ENCODE assay signal across 14 cellular contexts in the genomic region with DNA sequence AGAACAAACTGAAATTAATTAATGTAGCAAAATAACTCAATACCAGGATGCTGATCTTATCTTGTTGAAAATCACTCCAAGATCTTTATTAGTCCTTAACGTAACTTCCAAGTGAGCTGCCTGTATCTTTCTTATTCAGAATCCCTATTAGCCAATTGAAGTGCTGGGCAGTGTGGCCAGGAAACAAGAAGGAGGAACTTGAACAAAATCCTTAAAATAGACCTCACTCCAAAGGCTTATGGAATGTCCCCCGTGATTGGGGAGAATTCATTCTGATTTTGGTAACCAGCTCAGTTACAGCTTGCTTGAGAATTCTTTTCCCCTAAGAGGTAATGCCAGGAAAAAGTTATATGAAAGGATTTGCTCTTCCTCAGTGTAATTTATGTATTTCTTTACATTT.
A peak's percentile ranks its signal among the peaks of the same experiment; 100 is the strongest.
DNase-seq lines count a peak whose midpoint lies in the region; ATAC-seq and TF ChIP-seq lines count a peak whose summit lies in the region.
"Had no signal": no experiment of that assay in that cellular context is flagged by ENCODE, and none has a peak within 500 bp of the region (broad histone marks: within the 10 kb centered on the region; RNA-seq: fewer than 3 reads in every experiment).

No MANE protein-coding gene starts in this region.

- WGBS in aorta, 2 donors: 4 to 8% methylated on average over 2 of the region's 2 CpGs

- intact Hi-C loops in left ventricle myocardium superior (cut with micrococcal nuclease) (no loop called here), left cardiac atrium (cut with DNase I) (no loop called here), aorta (cut with DNase I) (loop anchor here in 1 of 2 donors (5.0 kb wide), 1 partner anchor 42 kb away; no protein-coding TSS in a partner anchor), lower lobe of right lung (cut with DNase I) (no loop called here)

- peak overlapping the region; percentile 60 to 79 for H3K27ac ChIP-seq in coronary artery
- H3K27ac ChIP-seq in aorta (ENCODE audit: low read depth in 1 of 2, low read length in 2 of 2): peak overlapping the region; percentile 92 to 93
- H3K27ac ChIP-seq in lower lobe of right lung: no peak overlapping the region
- H3K27ac ChIP-seq: GM23248 had no signal

- peaks cover 6% of the 10 kb centered on the region for H3K4me1 Mint-ChIP-seq in neural crest cell

- no peaks in the 10 kb centered on the region for H3K27me3 ChIP-seq in aorta (ENCODE audit: control insufficient read depth in 1 of 2, insufficient read depth in 2 of 2, low read length in 1 of 2)
- H3K27me3 ChIP-seq in lower lobe of right lung (ENCODE audit: low read depth): no peaks in the 10 kb centered on the region

- TF ChIP-seq CTCF in coronary artery (IDR thresholded peaks at IDR 0.05) (no peak), neural crest cell (conservative IDR thresholded peaks at IDR 0.05) (no peak), lower lobe of right lung (IDR thresholded peaks at IDR 0.05) (no peak)

- no peak overlapping the region for H3K4me3 Mint-ChIP-seq in neural crest cell
- H3K4me3 Mint-ChIP-seq: B cell; CD4-positive, alpha-beta T cell had no signal

- H3K9me3 ChIP-seq in aorta (ENCODE audit: control insufficient read depth, low read length) (no peaks in the 10 kb centered on the region), lower lobe of right lung (no peaks in the 10 kb centered on the region)

- H3K9me3 Mint-ChIP-seq in neural crest cell: no peaks in the 10 kb centered on the region
- H3K9me3 Mint-ChIP-seq: CD4-positive, alpha-beta T cell had no signal

- H3K4me3 ChIP-seq in coronary artery (no peak overlapping the region), aorta (ENCODE audit: low read length in 2 of 2) (peak overlapping the region in 1 of 2 donors; percentile 18), lower lobe of right lung (no peak overlapping the region)
- H3K4me3 ChIP-seq: GM23248 had no signal

- no peaks in the 10 kb centered on the region for H3K36me3 Mint-ChIP-seq in neural crest cell (ENCODE audit: low read depth)

- peak; percentile 17 for ATAC-seq in left ventricle myocardium superior
- no peak for ATAC-seq in left cardiac atrium
- ATAC-seq in aorta (ENCODE audit: low FRiP score): peak; percentile 49
- no peak for ATAC-seq in lower lobe of right lung

- H3K27ac Mint-ChIP-seq in neural crest cell (ENCODE audit: unreplicated experiment): peak overlapping the region; percentile 20
- H3K27ac Mint-ChIP-seq: B cell; CD4-positive, alpha-beta T cell had no signal

- H3K36me3 ChIP-seq in aorta (ENCODE audit: control insufficient read depth in 1 of 2, insufficient read depth in 2 of 2, low read length in 1 of 2) (no peaks in the 10 kb centered on the region), lower lobe of right lung (no peaks in the 10 kb centered on the region)

- no peak for DNase-seq in left ventricle myocardium superior
- DNase-seq in left cardiac atrium: no peak
- DNase-seq in coronary artery (ENCODE audit: low spot score): no peak
- DNase-seq in neural crest cell (ENCODE audit: low read depth, low spot score): no peak
- DNase-seq in aorta: no peak
- no peak for DNase-seq in lower lobe of right lung
- DNase-seq in activated effector memory CD4-positive, alpha-beta T cell treated with anti-CD3 and anti-CD28 coated beads, Interleukin-2, amount 50 U/mL, for 16 hours: no peak
- DNase-seq in effector CD8-positive, alpha-beta T cell (lab: John Stamatoyannopoulos, UW): no peak
- DNase-seq: C1 segment of cervical spinal cord; Caco-2; CD4-positive, alpha-beta T cell; GM23248; HCEC 1CT had no signal

- H3K4me1 ChIP-seq in aorta (ENCODE audit: control insufficient read depth in 1 of 2, insufficient read depth in 2 of 2, low read length in 2 of 2) (peaks cover 4 to 12% of the 10 kb centered on the region in 2 donors), lower lobe of right lung (no peaks in the 10 kb centered on the region)
- H3K4me1 ChIP-seq: Caco-2 had no signal

- no peaks in the 10 kb centered on the region for H3K27me3 Mint-ChIP-seq in neural crest cell (ENCODE audit: low read depth)
- H3K27me3 Mint-ChIP-seq: B cell had no signal

Comparison
In these comparisons a context has a peak if more than half of its experiments do, and no peak if none do; other contexts are left out.
1. ATAC-seq: peak in left ventricle myocardium superior (single experiment) and aorta (single experiment); none in left cardiac atrium (0 of 2) and lower lobe of right lung (0 of 2).